Comparison of ENCODE assay signal across 21 cellular contexts in the genomic region with DNA sequence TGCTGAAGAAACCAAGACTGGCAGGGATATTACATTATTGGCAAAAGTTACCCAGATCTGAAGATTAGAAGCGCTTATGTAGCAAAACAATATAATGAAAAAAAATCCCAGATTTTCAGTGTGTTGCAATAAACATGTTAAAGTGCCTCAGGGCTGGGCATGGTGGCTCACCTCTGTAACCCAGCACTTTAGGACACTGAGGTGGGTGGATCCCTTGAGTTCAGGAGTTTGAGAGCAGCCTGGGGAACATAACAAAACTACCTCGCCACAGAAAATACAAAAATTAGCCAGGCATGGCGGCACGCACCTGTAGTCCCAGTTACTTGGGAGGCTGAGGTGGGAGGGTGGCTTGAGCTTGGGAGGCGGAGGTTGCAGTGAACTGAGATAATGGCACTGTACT. TPM values are rescaled to one million over a fixed set of nuclear protein-coding genes. Genes with fewer than 3 reads are reported as not detected.
A peak's percentile ranks its signal among the peaks of the same experiment; 100 is the strongest.
DNase-seq lines count a peak whose midpoint lies in the region; ATAC-seq, FAIRE-seq and TF ChIP-seq lines count a peak whose summit lies in the region.
"Had no signal": no experiment of that assay in that cellular context is flagged by ENCODE, and none has a peak within 500 bp of the region (broad histone marks: within the 10 kb centered on the region; RNA-seq: fewer than 3 reads in every experiment).

No MANE protein-coding gene starts in this region.

- H3K27ac ChIP-seq in HEK293 (ENCODE audit: extremely low read depth, low read depth, low read length) (no peak overlapping the region), K562 (ENCODE audit: extremely low read depth, low read depth, low read length) (no peak overlapping the region)
- H3K27ac ChIP-seq: dorsolateral prefrontal cortex, lower lobe of right lung had no signal

- intact Hi-C loops in activated naive CD4-positive, alpha-beta T cell treated with anti-CD3 and anti-CD28 coated beads for 36 hours (cut with micrococcal nuclease): loop anchor here (10.0 kb wide), 1 partner anchor 352 kb away; a partner anchor contains a TSS
- intact Hi-C loops in K562 (cut with micrococcal nuclease) (no loop called here), lower leg skin (cut with DNase I; ENCODE audit: low total_unique reads) (no loop called here)

- TF ChIP-seq POLR2A in K562 (conservative IDR thresholded peaks at IDR 0.05) (no peak), lower leg skin (IDR thresholded peaks at IDR 0.05) (no peak)

- peaks cover 56% of the 10 kb centered on the region for H3K4me1 Mint-ChIP-seq in activated naive CD4-positive, alpha-beta T cell treated with anti-CD3 and anti-CD28 coated beads, Interleukin-2, amount 50 U/mL, for 24 hours
- H3K4me1 Mint-ChIP-seq in activated naive CD4-positive, alpha-beta T cell treated with anti-CD3 and anti-CD28 coated beads for 36 hours (ENCODE audit: low read depth): peaks cover 65% of the 10 kb centered on the region
- peaks cover 20 to 75% (median 59%) of the 10 kb centered on the region in 4 donors for H3K4me1 Mint-ChIP-seq in naive thymus-derived CD8-positive, alpha-beta T cell

- no peaks in the 10 kb centered on the region for H3K27me3 Mint-ChIP-seq in activated naive CD4-positive, alpha-beta T cell treated with anti-CD3 and anti-CD28 coated beads, Interleukin-2, amount 50 U/mL, for 24 hours
- H3K27me3 Mint-ChIP-seq in activated naive CD4-positive, alpha-beta T cell treated with anti-CD3 and anti-CD28 coated beads for 36 hours (ENCODE audit: low read depth): no peaks in the 10 kb centered on the region
- no peaks in the 10 kb centered on the region for H3K27me3 Mint-ChIP-seq in naive thymus-derived CD8-positive, alpha-beta T cell

- FAIRE-seq in K562 (lab: Jason Lieb, UNC): no peak
- FAIRE-seq: urothelium cell line had no signal

- peak overlapping the region; percentile 63 for H3K4me3 Mint-ChIP-seq in activated naive CD4-positive, alpha-beta T cell treated with anti-CD3 and anti-CD28 coated beads, Interleukin-2, amount 50 U/mL, for 24 hours
- no peak overlapping the region for H3K4me3 Mint-ChIP-seq in activated naive CD4-positive, alpha-beta T cell treated with anti-CD3 and anti-CD28 coated beads for 36 hours
- peak overlapping the region in 9 of 10 donors; percentile 45 to 91 (median 67) for H3K4me3 Mint-ChIP-seq in naive thymus-derived CD8-positive, alpha-beta T cell

- H3K9me3 ChIP-seq in HEK293 (ENCODE audit: control insufficient read depth, insufficient read depth, low read depth, low read length) (no peaks in the 10 kb centered on the region), K562 (replicated peaks; ENCODE audit: control insufficient read depth, insufficient read depth, low read depth, low read length) (no peaks in the 10 kb centered on the region)
- H3K9me3 ChIP-seq: Caco-2, lower lobe of right lung had no signal

- H3K9me3 Mint-ChIP-seq in activated naive CD4-positive, alpha-beta T cell treated with anti-CD3 and anti-CD28 coated beads, Interleukin-2, amount 50 U/mL, for 24 hours: no peaks in the 10 kb centered on the region
- H3K9me3 Mint-ChIP-seq in activated naive CD4-positive, alpha-beta T cell treated with anti-CD3 and anti-CD28 coated beads for 36 hours: no peaks in the 10 kb centered on the region
- no peaks in the 10 kb centered on the region for H3K9me3 Mint-ChIP-seq in naive thymus-derived CD8-positive, alpha-beta T cell
- H3K9me3 Mint-ChIP-seq: activated naive CD4-positive, alpha-beta T cell treated with anti-CD3 and anti-CD28 coated beads, Interleukin-2, amount 50 U/mL, for 72 hours had no signal

- 87% methylated on average over 5 of the region's 5 CpGs for WGBS in K562 (ENCODE audit: insufficient coverage, low coverage, missing lambda C conversion rate)
- WGBS in lower leg skin, 2 donors: 65 to 76% methylated on average over 5 of the region's 5 CpGs

- BruUV-seq in K562 (replicated peaks; lab: Mats Ljungman, UMichigan): no TSS peak

- peaks cover 6% of the 10 kb centered on the region for H3K9me1 ChIP-seq in K562 (ENCODE audit: control insufficient read depth, insufficient read depth, low read length)

- peaks cover 26% of the 10 kb centered on the region for H3K4me1 ChIP-seq in HEK293 (ENCODE audit: control insufficient read depth, insufficient read depth, low read length)
- peaks cover 16 to 18% of the 10 kb centered on the region in 2 experiments; a peak in 4 of 5 replicates for H3K4me1 ChIP-seq in K562 (replicated peaks in 1 of 2; ENCODE audit: control insufficient read depth in 2 of 2, insufficient read depth in 2 of 2, low read length in 2 of 2)

- TF ChIP-seq CTCF in HEK293 (tag by site-specific recombination; IDR thresholded peaks at IDR 0.05) (no peak), K562 (IDR thresholded peaks at IDR 0.05 in 2 of 3, conservative IDR thresholded peaks at IDR 0.05 in 1 of 3; ENCODE audit: insufficient read depth in 2 of 3, low read depth in 1 of 3, low read length in 3 of 3) (no peak), GM10266 (IDR thresholded peaks at IDR 0.05; ENCODE audit: control insufficient read depth, insufficient read depth, low read depth, missing control alignments) (no peak), lower leg skin (IDR thresholded peaks at IDR 0.05) (no peak)

- no peak for TF ChIP-seq RAD21 in K562 (CRISPR knock-in tag; conservative IDR thresholded peaks at IDR 0.05 in 1 of 2, IDR thresholded peaks at IDR 0.05 in 1 of 2)

- no peak overlapping the region for H3K27ac Mint-ChIP-seq in activated naive CD4-positive, alpha-beta T cell treated with anti-CD3 and anti-CD28 coated beads, Interleukin-2, amount 50 U/mL, for 24 hours
- H3K27ac Mint-ChIP-seq in activated naive CD4-positive, alpha-beta T cell treated with anti-CD3 and anti-CD28 coated beads for 36 hours: no peak overlapping the region
- peak overlapping the region in 7 of 10 donors; percentile 3 to 70 (median 27) for H3K27ac Mint-ChIP-seq in naive thymus-derived CD8-positive, alpha-beta T cell
- H3K27ac Mint-ChIP-seq: activated naive CD4-positive, alpha-beta T cell treated with anti-CD3 and anti-CD28 coated beads, Interleukin-2, amount 50 U/mL, for 72 hours had no signal

- no peak for TF ChIP-seq EP300 in K562 (IDR thresholded peaks at IDR 0.05; ENCODE audit: low read length)

- no peak overlapping the region for H2AFZ ChIP-seq in K562 (ENCODE audit: low read depth, low read length)

- no peak overlapping the region for H3K4me2 ChIP-seq in K562 (ENCODE audit: insufficient read depth, low read length)

- CTCF ChIA-PET in activated naive CD4-positive, alpha-beta T cell treated with anti-CD3 and anti-CD28 coated beads for 36 hours (lab: Charles Lee): no interaction called here
- CTCF ChIA-PET in HEK293 (lab: Yijun Ruan, JAX): interaction anchor here (1.4 kb wide), 1 partner anchor 87 kb away, joined by 3 read pairs; no protein-coding TSS in a partner anchor
- CTCF ChIA-PET in K562 (lab: Yijun Ruan, JAX; ENCODE audit: low intra/inter-chr PET ratio): no interaction called here

- POLR2A ChIA-PET in HEK293 (lab: Yijun Ruan, JAX) (interaction anchor here (0.6 to 0.7 kb wide), 2 partner anchors 41 to 133 kb away, joined by 3 to 9 read pairs; no protein-coding TSS in a partner anchor), K562 (lab: Yijun Ruan, JAX) (interaction anchor here (1.6 to 3.0 kb wide), 2 partner anchors 10 to 15 kb away, joined by 3 to 17 read pairs; no protein-coding TSS in a partner anchor)
- POLR2A ChIA-PET in naive thymus-derived CD8-positive, alpha-beta T cell (lab: Charles Lee): no interaction called here

- no peak overlapping the region for H3K9ac ChIP-seq in K562 (ENCODE audit: insufficient read depth in 1 of 2, low read depth in 2 of 2, low read length in 2 of 2)

- H3K79me2 ChIP-seq in K562 (ENCODE audit: control insufficient read depth, insufficient read depth, low read length): peaks cover 97% of the 10 kb centered on the region

- H3K36me3 ChIP-seq in HEK293 (ENCODE audit: control insufficient read depth in 2 of 2, insufficient read depth in 1 of 2, low read length in 2 of 2) (peaks cover 92 to 98% of the 10 kb centered on the region in 2 experiments), K562 (ENCODE audit: control insufficient read depth, insufficient read depth, low read length) (peaks cover 95% of the 10 kb centered on the region)

- ATAC-seq in K562: no peak; the same call in 2 of the 3 replicates
- peak in 1 of 2 donors; percentile 35 for ATAC-seq in naive thymus-derived CD8-positive, alpha-beta T cell
- no peak for ATAC-seq in HG03378 (IDR thresholded peaks at IDR 0.05; ENCODE audit: unreplicated experiment)

- H3K4me3 ChIP-seq in HEK293 (ENCODE audit: low read depth, low read length) (no peak overlapping the region), K562 (no peak overlapping the region), lower leg skin (ENCODE audit: low read depth, poor library complexity, severe bottlenecking) (no peak overlapping the region)
- H3K4me3 ChIP-seq: cardiac muscle cell, lower lobe of right lung had no signal

- in situ Hi-C loops in K562 (cut with MboI): no loop called here

- no peaks in the 10 kb centered on the region for H3K27me3 ChIP-seq in K562 (ENCODE audit: control insufficient read depth in 2 of 2, insufficient read depth in 2 of 2, low read length in 2 of 2)
- H3K27me3 ChIP-seq: cardiac muscle cell, dorsolateral prefrontal cortex had no signal

- H3K36me3 Mint-ChIP-seq in activated naive CD4-positive, alpha-beta T cell treated with anti-CD3 and anti-CD28 coated beads, Interleukin-2, amount 50 U/mL, for 24 hours: peaks cover 12% of the 10 kb centered on the region
- peaks cover 58% of the 10 kb centered on the region for H3K36me3 Mint-ChIP-seq in activated naive CD4-positive, alpha-beta T cell treated with anti-CD3 and anti-CD28 coated beads for 36 hours (ENCODE audit: low read depth)
- H3K36me3 Mint-ChIP-seq in naive thymus-derived CD8-positive, alpha-beta T cell: peaks cover 0 to 91% (median 28%) of the 10 kb centered on the region in 3 donors

- no peak for DNase-seq in activated naive CD4-positive, alpha-beta T cell treated with anti-CD3 and anti-CD28 coated beads for 36 hours
- DNase-seq in K562 (ENCODE audit: extremely low read depth in 1 of 4, low spot score in 3 of 4): no peak
- DNase-seq in naive thymus-derived CD8-positive, alpha-beta T cell: no peak
- DNase-seq in GM10266 (ENCODE audit: extremely low spot score): no peak
- DNase-seq in lower leg skin (ENCODE audit: low spot score in 2 of 2): no peak
- DNase-seq: activated CD4-positive, CD25-positive, alpha-beta regulatory T cell treated with anti-CD3 and anti-CD28 coated beads, Interleukin-2, amount 50 U/mL, for 72 hours; activated CD8-positive, alpha-beta memory T cell treated with anti-CD3 and anti-CD28 coated beads, Interleukin-2, amount 50 U/mL, for 4 hours; Caco-2; dorsolateral prefrontal cortex; lower lobe of right lung; NCI-H2171 treated with DMSO at 0.1 percent for 48 hours; NCI-H69; OCI-M1; stimulated activated CD4-positive, alpha-beta T cell treated with anti-CD3 and anti-CD28 coated beads, Interleukin-2, amount 100 ng/mL, for 24 hours; T1000 had no signal

- peaks cover 51% of the 10 kb centered on the region for H4K20me1 ChIP-seq in K562 (replicated peaks; ENCODE audit: control insufficient read depth, insufficient read depth, low read length)

RNA-seq across cellular contexts. Expression of a gene that starts 6.8 kb away (rescaled TPM):
- 100 to 1,000 TPM; 213 to 230 TPM for total RNA-seq in activated naive CD4-positive, alpha-beta T cell treated with anti-CD3 and anti-CD28 coated beads for 36 hours
- total RNA-seq in K562 (2011; cell fraction: chromatin; rRNA removed; ENCODE audit: low replicate concordance): 624 and 1,466 TPM in 2 replicates
- total RNA-seq in K562 (2011; cell fraction: nucleolus; rRNA removed): 225 and 284 TPM in 2 replicates
- 466 and 588 TPM in 2 replicates for total RNA-seq in K562 (2011; cell fraction: nucleoplasm; rRNA removed)
- total RNA-seq in K562 (2014; rRNA removed): 123 and 153 TPM in 2 replicates
- total RNA-seq in K562 (2014; rRNA removed; fragmentation: Illumina TruSeq; extraction: Trizol): 268 and 297 TPM in 2 replicates
- total RNA-seq in K562 (2015; rRNA removed; fragmentation: Illumina TruSeq; extraction: Trizol): 245 and 255 TPM in 2 replicates
- 216 and 222 TPM in 2 replicates for total RNA-seq in K562 (2021)
- polyA plus RNA-seq in K562 (2011; rRNA removed): 267 and 333 TPM in 2 replicates
- polyA plus RNA-seq in K562 (2011; cell fraction: cytosol; rRNA removed): 266 and 328 TPM in 2 replicates
- polyA plus RNA-seq in K562 (2011; cell fraction: nucleus; rRNA removed): 346 and 475 TPM in 2 replicates
- 196 and 246 TPM in 2 replicates for polyA plus RNA-seq in K562 (2012)
- 317 and 370 TPM in 2 replicates for polyA plus RNA-seq in K562 (2014; fragmentation: Illumina TruSeq; extraction: Trizol)
- 100 to 1,000 TPM; 191 to 245 TPM for polyA plus RNA-seq in K562 (2014; fragmentation: Nextera tagmentation; extraction: Ambion mirVana)
- polyA plus RNA-seq in K562 (2014; rRNA removed): 216 and 250 TPM in 2 replicates
- polyA minus RNA-seq in K562 (2011; rRNA and poly(A)+ RNA removed): 343 and 416 TPM in 2 replicates
- 103 and 151 TPM in 2 replicates for polyA minus RNA-seq in K562 (2011; cell fraction: cytosol; rRNA and poly(A)+ RNA removed)
- 188 and 265 TPM in 2 replicates for polyA minus RNA-seq in K562 (2011; cell fraction: nucleus; rRNA and poly(A)+ RNA removed)
- total RNA-seq in naive thymus-derived CD8-positive, alpha-beta T cell: 100 to 1,000 TPM; 285 to 287 TPM
- 100 to 1,000 TPM; 120 to 137 (median 127) TPM for polyA plus RNA-seq in naive thymus-derived CD8-positive, alpha-beta T cell
- total RNA-seq in lower leg skin: 100 to 1,000 TPM in 3 of 4 donors, 10 to 100 TPM in 1; 93.5 to 158 (median 117) TPM

RNA-seq across cellular contexts. Expression of a gene that starts 14.8 kb away (rescaled TPM):
- total RNA-seq in activated naive CD4-positive, alpha-beta T cell treated with anti-CD3 and anti-CD28 coated beads for 36 hours: 10 to 100 TPM; 25.3 to 26.6 TPM
- 21.1 and 30.2 TPM in 2 replicates for total RNA-seq in K562 (2011; cell fraction: chromatin; rRNA removed; ENCODE audit: low replicate concordance)
- 10.5 and 11.2 TPM in 2 replicates for total RNA-seq in K562 (2011; cell fraction: nucleolus; rRNA removed)
- total RNA-seq in K562 (2011; cell fraction: nucleoplasm; rRNA removed): 21.6 and 26.5 TPM in 2 replicates
- total RNA-seq in K562 (2014; rRNA removed): 17.4 and 24.8 TPM in 2 replicates
- 21.2 and 22.4 TPM in 2 replicates for total RNA-seq in K562 (2014; rRNA removed; fragmentation: Illumina TruSeq; extraction: Trizol)
- 15.0 and 16.1 TPM in 2 replicates for total RNA-seq in K562 (2015; rRNA removed; fragmentation: Illumina TruSeq; extraction: Trizol)
- total RNA-seq in K562 (2021): 17.3 and 18.5 TPM in 2 replicates
- 14.1 and 26.1 TPM in 2 replicates for polyA plus RNA-seq in K562 (2011; rRNA removed)
- 5.5 and 8.6 TPM in 2 replicates for polyA plus RNA-seq in K562 (2011; cell fraction: cytosol; rRNA removed)
- polyA plus RNA-seq in K562 (2011; cell fraction: nucleus; rRNA removed): 11.0 and 15.2 TPM in 2 replicates
- polyA plus RNA-seq in K562 (2012): 18.6 and 24.7 TPM in 2 replicates
- polyA plus RNA-seq in K562 (2014; fragmentation: Illumina TruSeq; extraction: Trizol): 15.1 and 15.5 TPM in 2 replicates
- polyA plus RNA-seq in K562 (2014; fragmentation: Nextera tagmentation; extraction: Ambion mirVana): 10 to 100 TPM; 49.6 to 55.7 TPM
- 17.0 and 20.4 TPM in 2 replicates for polyA plus RNA-seq in K562 (2014; rRNA removed)
- 9.7 and 16.0 TPM in 2 replicates for polyA minus RNA-seq in K562 (2011; rRNA and poly(A)+ RNA removed)
- polyA minus RNA-seq in K562 (2011; cell fraction: cytosol; rRNA and poly(A)+ RNA removed): 4.6 and 7.2 TPM in 2 replicates
- 4.6 and 5.6 TPM in 2 replicates for polyA minus RNA-seq in K562 (2011; cell fraction: nucleus; rRNA and poly(A)+ RNA removed)
- 10 to 100 TPM; 25.6 to 28.0 TPM for total RNA-seq in naive thymus-derived CD8-positive, alpha-beta T cell
- 10 to 100 TPM in 1 of 3 donors, 1 to 10 TPM in 2; 8.4 to 12.3 (median 9.8) TPM for polyA plus RNA-seq in naive thymus-derived CD8-positive, alpha-beta T cell
- 10 to 100 TPM in 1 of 4 donors, 1 to 10 TPM in 3; 5.3 to 11.9 (median 8.1) TPM for total RNA-seq in lower leg skin

Comparison
In these comparisons a context has a peak if more than half of its experiments do, and no peak if none do; other contexts are left out.
1. H3K27ac Mint-ChIP-seq: peak in naive thymus-derived CD8-positive, alpha-beta T cell (7 of 10); none in activated naive CD4-positive, alpha-beta T cell treated with anti-CD3 and anti-CD28 coated beads, Interleukin-2, amount 50 U/mL, for 24 hours (single experiment) and activated naive CD4-positive, alpha-beta T cell treated with anti-CD3 and anti-CD28 coated beads for 36 hours (single experiment).